11 cellular contexts compared by ENCODE assay signal in the genomic region with DNA sequence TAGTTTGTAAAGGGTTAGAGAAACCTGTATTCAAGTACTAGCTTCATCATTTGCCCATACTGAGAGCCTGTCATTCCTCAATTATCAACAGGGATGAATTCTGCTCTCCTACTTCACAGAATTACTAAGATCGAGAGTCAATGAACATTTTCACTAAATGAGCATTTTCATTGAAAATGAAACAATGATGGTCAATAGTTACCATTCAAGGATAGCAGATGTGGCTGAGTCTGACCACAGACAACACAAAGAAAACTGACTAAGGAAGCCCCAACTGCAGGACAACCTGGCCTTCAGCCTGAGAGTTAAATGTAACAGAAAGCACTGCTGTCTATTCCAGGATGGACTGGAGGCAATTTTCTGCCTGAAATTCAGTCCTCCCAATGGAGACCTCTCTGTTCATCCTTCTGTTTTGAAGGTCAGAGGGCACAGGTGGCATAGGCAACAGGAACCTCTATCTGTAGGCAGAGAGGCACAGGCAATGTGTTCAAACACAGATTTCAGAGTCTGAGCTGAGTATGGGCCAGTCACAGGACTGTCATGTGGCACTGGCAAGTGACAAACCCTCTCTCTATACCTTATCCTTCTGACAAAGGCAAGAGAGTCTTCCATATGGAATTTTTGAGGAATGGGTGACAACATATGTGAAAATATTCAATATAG. TPM values are rescaled to one million over a fixed set of nuclear protein-coding genes. Genes with fewer than 3 reads are reported as not detected.
DNase-seq lines count a peak whose midpoint lies in the region; ATAC-seq and TF ChIP-seq lines count a peak whose summit lies in the region.
"Had no signal": no experiment of that assay in that cellular context is flagged by ENCODE, and none has a peak within 500 bp of the region (broad histone marks: within the 10 kb centered on the region; RNA-seq: fewer than 3 reads in every experiment).

No MANE protein-coding gene starts in this region.

- H3K4me2 ChIP-seq in GM23338 (no peak overlapping the region), mesenchymal stem cell (ENCODE audit: low read length, poor library complexity, severe bottlenecking) (no peak overlapping the region)

- H3K4me3 ChIP-seq in GM23338 (no peak overlapping the region), mesenchymal stem cell (ENCODE audit: insufficient read depth in 1 of 2, low read depth in 1 of 2, low read length in 2 of 2) (no peak overlapping the region)
- H3K4me3 ChIP-seq: adrenal gland, SK-N-MC had no signal

- peak overlapping the region; percentile 64 for H3K27ac Mint-ChIP-seq in GM23338
- peak overlapping the region; percentile 24 for H3K27ac Mint-ChIP-seq in activated T-helper 2 cell treated with anti-CD3 and anti-CD28 coated beads, Interferon-gamma antibody, Interleukin-2, Interleukin-4, amounts not matched to agents 10 μg/mL and 5 μg/mL and 100 μg/mL, durations not matched to agents 14 hours and 24 hours and 36 hours

- H3K79me2 ChIP-seq in GM23338 (replicated peaks; ENCODE audit: insufficient read depth): peaks cover 36% of the 10 kb centered on the region

- no peak overlapping the region for H4K8ac ChIP-seq in mesenchymal stem cell (ENCODE audit: low read length)

- H2BK5ac ChIP-seq in mesenchymal stem cell (ENCODE audit: low read depth, low read length, poor library complexity, severe bottlenecking): no peak overlapping the region

- H3K36me3 ChIP-seq in GM23338 (ENCODE audit: insufficient read depth): peaks cover 13% of the 10 kb centered on the region; the same call in 1 of the 2 replicates
- H3K36me3 ChIP-seq in mesenchymal stem cell (ENCODE audit: control insufficient read depth in 1 of 2, insufficient read depth in 2 of 2, low read depth in 1 of 2, low read length in 2 of 2): peaks cover 25 to 56% of the 10 kb centered on the region in 2 experiments

- no CpG with 5 or more reads among the region's 1 CpG for WGBS in mesenchymal stem cell

- H2BK15ac ChIP-seq in mesenchymal stem cell (ENCODE audit: low read depth, poor library complexity, severe bottlenecking): no peak overlapping the region

- no peak overlapping the region for H3K23ac ChIP-seq in mesenchymal stem cell (ENCODE audit: low read length in 2 of 2)

- no peak overlapping the region for H3K4me3 Mint-ChIP-seq in GM23338
- no peak overlapping the region for H3K4me3 Mint-ChIP-seq in activated T-helper 2 cell treated with anti-CD3 and anti-CD28 coated beads, Interferon-gamma antibody, Interleukin-2, Interleukin-4, amounts not matched to agents 10 μg/mL and 5 μg/mL and 100 μg/mL, durations not matched to agents 14 hours and 24 hours and 36 hours (ENCODE audit: low read depth)
- H3K4me3 Mint-ChIP-seq: HFFc6 had no signal

- H3K27ac ChIP-seq in GM23338 (ENCODE audit: low read depth) (peak overlapping the region; percentile 98), mesenchymal stem cell (ENCODE audit: low read length, poor library complexity, severe bottlenecking) (no peak overlapping the region)
- H3K27ac ChIP-seq: SK-N-MC had no signal

- no peak overlapping the region for H3K9ac ChIP-seq in mesenchymal stem cell (ENCODE audit: low read length)

- peaks cover 48% of the 10 kb centered on the region for H3K4me1 Mint-ChIP-seq in GM23338
- peaks cover 13% of the 10 kb centered on the region for H3K4me1 Mint-ChIP-seq in activated T-helper 2 cell treated with anti-CD3 and anti-CD28 coated beads, Interferon-gamma antibody, Interleukin-2, Interleukin-4, amounts not matched to agents 10 μg/mL and 5 μg/mL and 100 μg/mL, durations not matched to agents 14 hours and 24 hours and 36 hours (ENCODE audit: low read depth)

- H3K9me2 ChIP-seq in GM23338 (ENCODE audit: insufficient read depth): no peaks in the 10 kb centered on the region

- intact Hi-C loops in activated T-helper 2 cell treated with anti-CD3 and anti-CD28 coated beads, Interferon-gamma antibody, Interleukin-2, Interleukin-4, amounts not matched to agents 10 μg/mL and 5 μg/mL and 100 μg/mL, durations not matched to agents 14 hours and 24 hours and 36 hours (cut with micrococcal nuclease): loop anchor here (1.0 to 5.0 kb wide), 4 partner anchors 49 to 153 kb away; partner anchors contain the start of genes DHRS13 and FAM222B
- intact Hi-C loops in sciatic nerve (cut with DNase I): loop anchor here (5.0 kb wide), 1 partner anchor 144 kb away; no protein-coding TSS in a partner anchor

- H3K14ac ChIP-seq in mesenchymal stem cell (ENCODE audit: low read length in 2 of 2): no peak overlapping the region

- no peak overlapping the region for H3K4ac ChIP-seq in mesenchymal stem cell (ENCODE audit: low read depth in 1 of 2, low read length in 2 of 2)

- H3K4me1 ChIP-seq in GM23338 (ENCODE audit: insufficient read depth): peaks cover 37% of the 10 kb centered on the region
- peaks cover 12% of the 10 kb centered on the region for H3K4me1 ChIP-seq in mesenchymal stem cell (ENCODE audit: control insufficient read depth, insufficient read depth, low read depth, low read length)

- H2BK12ac ChIP-seq in mesenchymal stem cell (ENCODE audit: low read length in 2 of 2): no peak overlapping the region

- no peaks in the 10 kb centered on the region for H3K9me3 ChIP-seq in mesenchymal stem cell (ENCODE audit: control insufficient read depth, low read length)
- H3K9me3 ChIP-seq: adrenal gland had no signal

- H3K27me3 Mint-ChIP-seq in GM23338 (ENCODE audit: insufficient read depth, low read depth, poor library complexity): peaks cover 15% of the 10 kb centered on the region
- H3K27me3 Mint-ChIP-seq in activated T-helper 2 cell treated with anti-CD3 and anti-CD28 coated beads, Interferon-gamma antibody, Interleukin-2, Interleukin-4, amounts not matched to agents 10 μg/mL and 5 μg/mL and 100 μg/mL, durations not matched to agents 14 hours and 24 hours and 36 hours (ENCODE audit: low read depth): no peaks in the 10 kb centered on the region

- H3K27me3 ChIP-seq in GM23338 (ENCODE audit: insufficient read depth) (no peaks in the 10 kb centered on the region), mesenchymal stem cell (ENCODE audit: control insufficient read depth in 1 of 2, insufficient read depth in 1 of 2, low read length in 2 of 2) (no peaks in the 10 kb centered on the region)
- H3K27me3 ChIP-seq: adrenal gland had no signal

- ATAC-seq in GM18517 (IDR thresholded peaks at IDR 0.05; ENCODE audit: unreplicated experiment): peak; percentile 55
- ATAC-seq in GM23338: no peak
- ATAC-seq in sciatic nerve: peak; percentile 25

- TF ChIP-seq CTCF in GM23338 (conservative IDR thresholded peaks at IDR 0.05; ENCODE audit: low read depth in 2 of 2): no peak

- no peak overlapping the region for H2BK120ac ChIP-seq in mesenchymal stem cell (ENCODE audit: low read depth, low read length)

- no peaks in the 10 kb centered on the region; the same call in 2 of the 3 replicates for H3K9me3 Mint-ChIP-seq in GM23338
- no peaks in the 10 kb centered on the region for H3K9me3 Mint-ChIP-seq in activated T-helper 2 cell treated with anti-CD3 and anti-CD28 coated beads, Interferon-gamma antibody, Interleukin-2, Interleukin-4, amounts not matched to agents 10 μg/mL and 5 μg/mL and 100 μg/mL, durations not matched to agents 14 hours and 24 hours and 36 hours
- H3K9me3 Mint-ChIP-seq: HFFc6 had no signal

- peaks cover 59% of the 10 kb centered on the region for H3K36me3 Mint-ChIP-seq in GM23338 (ENCODE audit: low read depth)
- peaks cover 37% of the 10 kb centered on the region for H3K36me3 Mint-ChIP-seq in activated T-helper 2 cell treated with anti-CD3 and anti-CD28 coated beads, Interferon-gamma antibody, Interleukin-2, Interleukin-4, amounts not matched to agents 10 μg/mL and 5 μg/mL and 100 μg/mL, durations not matched to agents 14 hours and 24 hours and 36 hours (ENCODE audit: low read depth)

- no peaks in the 10 kb centered on the region; the same call in 1 of the 2 replicates for H4K20me1 ChIP-seq in GM23338 (replicated peaks; ENCODE audit: insufficient read depth)

- H2AK5ac ChIP-seq in mesenchymal stem cell (ENCODE audit: low read length, severe bottlenecking): no peak overlapping the region

- H3F3A ChIP-seq in GM23338 (replicated peaks; ENCODE audit: low read depth): peaks cover 55% of the 10 kb centered on the region

- H3K79me1 ChIP-seq in mesenchymal stem cell (replicated peaks; ENCODE audit: low read length, poor library complexity, severe bottlenecking): peaks cover 28% of the 10 kb centered on the region

- H2AFZ ChIP-seq in GM23338 (no peak overlapping the region), mesenchymal stem cell (ENCODE audit: low read depth, low read length) (no peak overlapping the region)

- no peak overlapping the region for H3K18ac ChIP-seq in mesenchymal stem cell (ENCODE audit: low read depth in 1 of 2, low read length in 2 of 2)

- no peak overlapping the region for H4K91ac ChIP-seq in mesenchymal stem cell (ENCODE audit: low read length)

- DNase-seq in GM23338 (ENCODE audit: low spot score) (no peak), sciatic nerve (ENCODE audit: low spot score) (no peak), cortex of kidney (lab: John Stamatoyannopoulos, UW) (no peak), ecto neural progenitor cell (ENCODE audit: low spot score) (no peak), mesenchymal stem cell (no peak), NK-92 (lab: John Stamatoyannopoulos, UW; ENCODE audit: unreplicated experiment) (no peak)
- DNase-seq in activated T-helper 2 cell treated with anti-CD3 and anti-CD28 coated beads, Interferon-gamma antibody, Interleukin-2, Interleukin-4, amounts not matched to agents 10 μg/mL and 5 μg/mL and 100 μg/mL, durations not matched to agents 14 hours and 24 hours and 36 hours (ENCODE audit: low spot score): no peak

RNA-seq across cellular contexts. Expression of gene TRAF4, which starts 19.5 kb away (rescaled TPM):
- total RNA-seq in GM23338 (2014; rRNA removed; shearing (Covaris generic)): 117 and 152 TPM in 2 replicates
- polyA plus RNA-seq in GM23338 (2016; fragmentation: Nextera tagmentation; extraction: Ambion mirVana): 59.0 and 63.5 TPM in 2 replicates
- 125 and 129 TPM in 2 replicates for total RNA-seq in activated T-helper 2 cell treated with anti-CD3 and anti-CD28 coated beads, Interferon-gamma antibody, Interleukin-2, Interleukin-4, amounts not matched to agents 10 μg/mL and 5 μg/mL and 100 μg/mL, durations not matched to agents 14 hours and 24 hours and 36 hours
- 39.2 TPM for total RNA-seq in sciatic nerve
- polyA plus RNA-seq in mesenchymal stem cell (2013, experiment 1 of 2): 57.0 TPM
- polyA plus RNA-seq in mesenchymal stem cell (2013, experiment 2 of 2): 52.8 TPM

RNA-seq across cellular contexts. Expression of gene NEK8, which starts 34.7 kb away (rescaled TPM):
- total RNA-seq in GM23338 (2014; rRNA removed; shearing (Covaris generic)): 13.2 and 14.9 TPM in 2 replicates
- 8.9 and 10.0 TPM in 2 replicates for polyA plus RNA-seq in GM23338 (2016; fragmentation: Nextera tagmentation; extraction: Ambion mirVana)
- total RNA-seq in activated T-helper 2 cell treated with anti-CD3 and anti-CD28 coated beads, Interferon-gamma antibody, Interleukin-2, Interleukin-4, amounts not matched to agents 10 μg/mL and 5 μg/mL and 100 μg/mL, durations not matched to agents 14 hours and 24 hours and 36 hours: 3.6 and 4.2 TPM in 2 replicates
- 3.4 TPM for total RNA-seq in sciatic nerve
- 2.2 TPM for polyA plus RNA-seq in mesenchymal stem cell (2013, experiment 1 of 2)
- 2.2 TPM for polyA plus RNA-seq in mesenchymal stem cell (2013, experiment 2 of 2)

RNA-seq across cellular contexts. Expression of gene TLCD1, which starts 37.2 kb away (rescaled TPM):
- 16.9 and 26.5 TPM in 2 replicates for total RNA-seq in GM23338 (2014; rRNA removed; shearing (Covaris generic))
- polyA plus RNA-seq in GM23338 (2016; fragmentation: Nextera tagmentation; extraction: Ambion mirVana): 47.0 and 47.7 TPM in 2 replicates
- total RNA-seq in activated T-helper 2 cell treated with anti-CD3 and anti-CD28 coated beads, Interferon-gamma antibody, Interleukin-2, Interleukin-4, amounts not matched to agents 10 μg/mL and 5 μg/mL and 100 μg/mL, durations not matched to agents 14 hours and 24 hours and 36 hours: 8.0 and 8.2 TPM in 2 replicates
- 3.1 TPM for total RNA-seq in sciatic nerve
- 13.0 TPM for polyA plus RNA-seq in mesenchymal stem cell (2013, experiment 1 of 2)
- 12.6 TPM for polyA plus RNA-seq in mesenchymal stem cell (2013, experiment 2 of 2)

RNA-seq across cellular contexts. Expression of gene RPL23A, which starts 43.5 kb away (rescaled TPM):
- 592 and 656 TPM in 2 replicates for total RNA-seq in GM23338 (2014; rRNA removed; shearing (Covaris generic))
- polyA plus RNA-seq in GM23338 (2016; fragmentation: Nextera tagmentation; extraction: Ambion mirVana): 1,994 and 2,198 TPM in 2 replicates
- 1,712 and 1,733 TPM in 2 replicates for total RNA-seq in activated T-helper 2 cell treated with anti-CD3 and anti-CD28 coated beads, Interferon-gamma antibody, Interleukin-2, Interleukin-4, amounts not matched to agents 10 μg/mL and 5 μg/mL and 100 μg/mL, durations not matched to agents 14 hours and 24 hours and 36 hours
- total RNA-seq in sciatic nerve: 1,089 TPM
- 2,598 TPM for polyA plus RNA-seq in mesenchymal stem cell (2013, experiment 1 of 2)
- 2,575 TPM for polyA plus RNA-seq in mesenchymal stem cell (2013, experiment 2 of 2)

RNA-seq across cellular contexts. Expression of gene RAB34, which starts 45.6 kb away (rescaled TPM):
- total RNA-seq in GM23338 (2014; rRNA removed; shearing (Covaris generic)): 381 and 394 TPM in 2 replicates
- polyA plus RNA-seq in GM23338 (2016; fragmentation: Nextera tagmentation; extraction: Ambion mirVana): 174 and 184 TPM in 2 replicates
- 19.4 and 21.5 TPM in 2 replicates for total RNA-seq in activated T-helper 2 cell treated with anti-CD3 and anti-CD28 coated beads, Interferon-gamma antibody, Interleukin-2, Interleukin-4, amounts not matched to agents 10 μg/mL and 5 μg/mL and 100 μg/mL, durations not matched to agents 14 hours and 24 hours and 36 hours
- 81.3 TPM for total RNA-seq in sciatic nerve
- polyA plus RNA-seq in mesenchymal stem cell (2013, experiment 1 of 2): 121 TPM
- polyA plus RNA-seq in mesenchymal stem cell (2013, experiment 2 of 2): 126 TPM
